Comparison of ENCODE assay signal across 30 cellular contexts in the genomic region with DNA sequence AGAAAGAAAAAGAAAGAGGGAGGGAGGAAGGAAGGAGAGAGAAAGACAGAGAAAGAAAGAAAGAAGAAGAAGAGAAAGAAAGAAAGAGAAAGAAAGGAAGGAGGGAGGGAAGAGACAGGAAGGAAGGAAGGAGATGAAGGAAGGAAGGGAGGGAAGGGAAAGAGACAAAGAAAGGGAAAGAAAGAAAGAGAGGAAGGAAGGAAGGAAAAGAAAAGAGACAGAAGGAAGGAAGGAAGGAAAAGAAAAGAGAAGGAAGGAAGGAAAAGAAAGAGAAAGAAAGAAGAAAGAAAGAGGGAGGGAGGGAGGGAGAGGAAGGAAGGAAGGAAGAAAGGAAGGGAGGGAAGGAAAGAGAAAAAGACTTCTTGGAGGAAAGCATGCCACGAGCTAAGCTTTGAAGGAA. TPM values are rescaled to one million over a fixed set of nuclear protein-coding genes. Genes with fewer than 3 reads are reported as not detected.
DNase-seq lines count a peak whose midpoint lies in the region; ATAC-seq, FAIRE-seq and TF ChIP-seq lines count a peak whose summit lies in the region.
"Had no signal": no experiment of that assay in that cellular context is flagged by ENCODE, and none has a peak within 500 bp of the region (broad histone marks: within the 10 kb centered on the region; RNA-seq: fewer than 3 reads in every experiment).

No MANE protein-coding gene starts in this region.

- 43% methylated on average over 1 of the region's 1 CpG for WGBS in HepG2 (ENCODE audit: low lambda C conversion rate)
- 50% methylated on average over 1 of the region's 1 CpG for WGBS in right lobe of liver (ENCODE audit: insufficient coverage, low coverage, low lambda C conversion rate, missing lambda C conversion rate)
- no CpG with 5 or more reads among the region's 1 CpG for WGBS in IMR-90 (ENCODE audit: extremely low coverage in 2 of 2, insufficient read length in 1 of 2), 2 experiments
- 0% methylated on average over 1 of the region's 1 CpG for WGBS in K562 (ENCODE audit: insufficient coverage, low coverage, missing lambda C conversion rate)

- dilution Hi-C loops in IMR-90 (cut with HindIII; ENCODE audit: low sequenced_read_pairs, unreplicated experiment): no loop called here

- no peak overlapping the region for H4K5ac ChIP-seq in IMR-90 (ENCODE audit: low read depth, low read length)

- H4K20me1 ChIP-seq in HepG2 (ENCODE audit: insufficient read depth, low read length) (no peaks in the 10 kb centered on the region), IMR-90 (ENCODE audit: insufficient read depth, low read length) (no peaks in the 10 kb centered on the region), K562 (replicated peaks; ENCODE audit: control insufficient read depth, insufficient read depth, low read length) (no peaks in the 10 kb centered on the region)
- H4K20me1 ChIP-seq: BLaER1 had no signal

- H3K14ac ChIP-seq in IMR-90 (replicated peaks; ENCODE audit: low read depth, low read length): no peak overlapping the region

- no peak overlapping the region for H2BK120ac ChIP-seq in IMR-90 (ENCODE audit: low read depth, low read length)

- H3K9me1 ChIP-seq in IMR-90 (ENCODE audit: insufficient read depth, low read length) (no peaks in the 10 kb centered on the region), K562 (ENCODE audit: control insufficient read depth, insufficient read depth, low read length) (no peaks in the 10 kb centered on the region)

- H4K8ac ChIP-seq in IMR-90 (ENCODE audit: low read depth in 2 of 2, low read length in 2 of 2): no peak overlapping the region

- H3K27ac ChIP-seq in HepG2 (ENCODE audit: extremely low read length, insufficient read depth, low read length): no peak overlapping the region
- H3K27ac ChIP-seq in right lobe of liver: no peak overlapping the region
- H3K27ac ChIP-seq in IMR-90 (ENCODE audit: insufficient read depth, low read length): no peak overlapping the region
- H3K27ac ChIP-seq in K562 (ENCODE audit: extremely low read depth, low read depth, low read length): no peak overlapping the region
- H3K27ac ChIP-seq: 22Rv1, A549, BLaER1 had no signal

- POLR2A ChIA-PET in HepG2 (lab: Yijun Ruan, JAX): no interaction called here
- POLR2A ChIA-PET in IMR-90 (lab: Charles Lee; ENCODE audit: unreplicated experiment): no interaction called here
- POLR2A ChIA-PET in K562 (lab: Yijun Ruan, JAX): no interaction called here

- H3K56ac ChIP-seq in IMR-90 (ENCODE audit: extremely low read depth, insufficient read depth, low read length): no peak overlapping the region

- FAIRE-seq in HepG2 (lab: Jason Lieb, UNC): no peak
- FAIRE-seq in K562 (lab: Jason Lieb, UNC): no peak
- FAIRE-seq: A549, GM12878, GM12892, GM18507 had no signal

- no peaks in the 10 kb centered on the region for H3K79me1 ChIP-seq in IMR-90 (ENCODE audit: low read depth in 1 of 2, low read length in 2 of 2)

- TF ChIP-seq CTCF in HepG2 (CRISPR knock-in tag; IDR thresholded peaks at IDR 0.05) (no peak), right lobe of liver (IDR thresholded peaks at IDR 0.05) (no peak), IMR-90 (conservative IDR thresholded peaks at IDR 0.05; ENCODE audit: low read depth, low read length) (no peak), K562 (IDR thresholded peaks at IDR 0.05 in 2 of 3, conservative IDR thresholded peaks at IDR 0.05 in 1 of 3; ENCODE audit: insufficient read depth in 2 of 3, low read depth in 1 of 3, low read length in 3 of 3) (no peak)

- no peaks in the 10 kb centered on the region for H3K36me3 ChIP-seq in HepG2 (replicated peaks in 1 of 2; ENCODE audit: control insufficient read depth in 1 of 2, insufficient read depth in 2 of 2, low read length in 2 of 2)
- H3K36me3 ChIP-seq in right lobe of liver: no peaks in the 10 kb centered on the region
- no peaks in the 10 kb centered on the region for H3K36me3 ChIP-seq in IMR-90 (ENCODE audit: control insufficient read depth, insufficient read depth, low read length)
- no peaks in the 10 kb centered on the region for H3K36me3 ChIP-seq in K562 (ENCODE audit: control insufficient read depth, insufficient read depth, low read length)
- H3K36me3 ChIP-seq: BE2C, BLaER1 had no signal

- no peak overlapping the region for H2BK5ac ChIP-seq in IMR-90 (ENCODE audit: low read depth, low read length, poor library complexity, severe bottlenecking)

- H3K9me3 ChIP-seq in HepG2 (ENCODE audit: low read length) (no peaks in the 10 kb centered on the region), right lobe of liver (no peaks in the 10 kb centered on the region), IMR-90 (ENCODE audit: control insufficient read depth, insufficient read depth, low read length) (no peaks in the 10 kb centered on the region), K562 (replicated peaks; ENCODE audit: control insufficient read depth, insufficient read depth, low read depth, low read length) (no peaks in the 10 kb centered on the region)
- H3K9me3 ChIP-seq: A549, BE2C, BLaER1 had no signal

- no peak overlapping the region for H4K91ac ChIP-seq in IMR-90 (ENCODE audit: insufficient read depth, low read depth, low read length)

- H3K4me2 ChIP-seq in HepG2 (ENCODE audit: low read depth, low read length) (no peak overlapping the region), IMR-90 (ENCODE audit: low read depth, low read length) (no peak overlapping the region), K562 (ENCODE audit: insufficient read depth, low read length) (no peak overlapping the region)
- H3K4me2 ChIP-seq: A549, BLaER1 had no signal

- no peak overlapping the region for H3K18ac ChIP-seq in IMR-90 (ENCODE audit: low read depth, low read length)

- H2BK15ac ChIP-seq in IMR-90 (ENCODE audit: low read depth, low read length): no peak overlapping the region

- no TSS peak for BruUV-seq in HepG2 (replicated peaks; lab: Mats Ljungman, UMichigan)
- no TSS peak for BruUV-seq in IMR-90 (replicated peaks; lab: Mats Ljungman, UMichigan)
- no TSS peak for BruUV-seq in K562 (replicated peaks; lab: Mats Ljungman, UMichigan)

- peak overlapping the region; percentile 12 for H2AFZ ChIP-seq in HepG2 (ENCODE audit: low read length)
- peak overlapping the region; percentile 32 for H2AFZ ChIP-seq in IMR-90 (replicated peaks; ENCODE audit: low read length, poor library complexity)
- H2AFZ ChIP-seq in K562 (ENCODE audit: low read depth, low read length): no peak overlapping the region

- no peak overlapping the region for H3K4ac ChIP-seq in IMR-90 (ENCODE audit: low read depth, low read length)

- no peaks in the 10 kb centered on the region; a peak in 2 of 5 replicates for H3K27me3 ChIP-seq in HepG2 (ENCODE audit: control insufficient read depth in 1 of 2, insufficient read depth in 2 of 2, low read length in 2 of 2)
- H3K27me3 ChIP-seq in right lobe of liver: no peaks in the 10 kb centered on the region
- peaks cover 24% of the 10 kb centered on the region for H3K27me3 ChIP-seq in IMR-90 (ENCODE audit: control insufficient read depth, insufficient read depth, low read length)
- H3K27me3 ChIP-seq in K562 (ENCODE audit: control insufficient read depth in 2 of 2, insufficient read depth in 2 of 2, low read length in 2 of 2): no peaks in the 10 kb centered on the region
- H3K27me3 ChIP-seq: BLaER1 had no signal

- in situ Hi-C loops in HepG2 (cut with HindIII; ENCODE audit: extremely low pct_ligation_motif_present, low pct_unique_long_range_greater_than_20kb) (no loop called here), IMR-90 (cut with MboI; ENCODE audit: low sequenced_read_pairs) (no loop called here), K562 (cut with MboI) (no loop called here)

- no peak overlapping the region for H3K9ac ChIP-seq in HepG2 (ENCODE audit: insufficient read depth, low read depth, low read length)
- no peak overlapping the region for H3K9ac ChIP-seq in IMR-90 (ENCODE audit: low read depth, low read length)
- no peak overlapping the region for H3K9ac ChIP-seq in K562 (ENCODE audit: insufficient read depth in 1 of 2, low read depth in 2 of 2, low read length in 2 of 2)
- H3K9ac ChIP-seq: BLaER1 had no signal

- H3K79me2 ChIP-seq in HepG2 (ENCODE audit: insufficient read depth, low read length) (no peaks in the 10 kb centered on the region), K562 (ENCODE audit: control insufficient read depth, insufficient read depth, low read length) (no peaks in the 10 kb centered on the region)

- ATAC-seq in HepG2: no peak
- no peak for ATAC-seq in right lobe of liver
- ATAC-seq in IMR-90 (ENCODE audit: low read depth): no peak
- no peak for ATAC-seq in K562
- ATAC-seq in esophagus mucosa: no peak
- ATAC-seq: A549, GM12878 had no signal

- no peak overlapping the region for H2AK5ac ChIP-seq in IMR-90 (ENCODE audit: low read depth, low read length)

- no peak overlapping the region for H3K4me3 ChIP-seq in HepG2 (replicated peaks in 1 of 3; ENCODE audit: insufficient read depth in 1 of 3, low read depth in 2 of 3, low read length in 3 of 3)
- H3K4me3 ChIP-seq in right lobe of liver: no peak overlapping the region
- no peak overlapping the region for H3K4me3 ChIP-seq in IMR-90 (ENCODE audit: insufficient read depth, low read depth, low read length)
- H3K4me3 ChIP-seq in K562: no peak overlapping the region
- H3K4me3 ChIP-seq: A549, BLaER1, GM12878 had no signal

- CTCF ChIA-PET in HepG2 (lab: Yijun Ruan, JAX; ENCODE audit: low intra/inter-chr PET ratio, low total read pairs): no interaction called here
- CTCF ChIA-PET in IMR-90 (lab: Yijun Ruan, JAX): no interaction called here
- CTCF ChIA-PET in K562 (lab: Yijun Ruan, JAX; ENCODE audit: low intra/inter-chr PET ratio): interaction anchor here (1.2 kb wide), 1 partner anchor 19 kb away, joined by 3 read pairs; no protein-coding TSS in a partner anchor

- TF ChIP-seq POLR2A in HepG2 (IDR thresholded peaks at IDR 0.05; ENCODE audit: insufficient read depth in 1 of 2, low read depth in 2 of 2, low read length in 2 of 2) (no peak), right lobe of liver (IDR thresholded peaks at IDR 0.05) (no peak), IMR-90 (IDR thresholded peaks at IDR 0.05; ENCODE audit: low read depth, low read length) (no peak), K562 (conservative IDR thresholded peaks at IDR 0.05) (no peak)

- no peak overlapping the region for H3K23ac ChIP-seq in IMR-90 (ENCODE audit: low read depth, low read length)

- no peak overlapping the region for H2BK20ac ChIP-seq in IMR-90 (ENCODE audit: low read depth, low read length)

- H2AK9ac ChIP-seq in IMR-90 (replicated peaks; ENCODE audit: low read depth, low read length, poor library complexity): no peak overlapping the region

- no peak for TF ChIP-seq EP300 in HepG2 (IDR thresholded peaks at IDR 0.05; ENCODE audit: low read depth in 2 of 2, low read length in 2 of 2)
- no peak for TF ChIP-seq EP300 in HepG2 (CRISPR knock-in tag; IDR thresholded peaks at IDR 0.05; ENCODE audit: borderline replicate concordance)
- TF ChIP-seq EP300 in K562 (IDR thresholded peaks at IDR 0.05; ENCODE audit: low read length): no peak

- intact Hi-C loops in HepG2 (cut with micrococcal nuclease; ENCODE audit: unreplicated experiment) (no loop called here), right lobe of liver (cut with DNase I) (no loop called here), IMR-90 (cut with micrococcal nuclease) (no loop called here), K562 (cut with micrococcal nuclease) (no loop called here)

- TF ChIP-seq RAD21 in HepG2 (CRISPR knock-in tag; IDR thresholded peaks at IDR 0.05): no peak
- no peak for TF ChIP-seq RAD21 in IMR-90 (IDR thresholded peaks at IDR 0.05; ENCODE audit: low read length)
- no peak for TF ChIP-seq RAD21 in K562 (CRISPR knock-in tag; conservative IDR thresholded peaks at IDR 0.05 in 1 of 2, IDR thresholded peaks at IDR 0.05 in 1 of 2)

- DNase-seq in HepG2 (ENCODE audit: low spot score) (no peak), right lobe of liver (no peak), IMR-90 (no peak), K562 (ENCODE audit: extremely low read depth in 1 of 4, low spot score in 3 of 4) (no peak), NCI-H187 treated with DMSO at 0.1 percent for 48 hours (lab: John Stamatoyannopoulos, UW) (no peak)
- no peak for DNase-seq in activated CD4-positive, alpha-beta T cell treated with anti-CD3 and anti-CD28 coated beads, Interleukin-2, amount 50 U/mL, for 1 hour
- DNase-seq: AML-193; BE2C; C1 segment of cervical spinal cord; CD4-positive, alpha-beta memory T cell; CD4-positive, CD25-positive, alpha-beta regulatory T cell; CD8-positive, alpha-beta memory T cell; COR-L47; DMS153; DMS53; DMS79; DND-41; EL; GDM1 had no signal

- H3K4me1 ChIP-seq in HepG2 (ENCODE audit: insufficient read depth, low read length) (peaks cover 21% of the 10 kb centered on the region), right lobe of liver (no peaks in the 10 kb centered on the region), IMR-90 (ENCODE audit: control insufficient read depth, insufficient read depth, low read length) (no peaks in the 10 kb centered on the region), K562 (replicated peaks in 1 of 2; ENCODE audit: control insufficient read depth in 2 of 2, insufficient read depth in 2 of 2, low read length in 2 of 2) (no peaks in the 10 kb centered on the region)
- H3K4me1 ChIP-seq: A549, BE2C had no signal

RNA-seq across cellular contexts. Expression of gene POU2AF2, which starts 19.1 kb away (rescaled TPM):
- not detected in 2 replicates for total RNA-seq in HepG2 (2016; rRNA removed; fragmentation: Illumina TruSeq; extraction: Trizol)
- total RNA-seq in HepG2 (2016; cell fraction: cytosol; rRNA removed; fragmentation: Illumina TruSeq; extraction: Trizol; ENCODE audit: low read depth): not detected in 2 replicates
- not detected in 2 replicates for total RNA-seq in HepG2 (2016; cell fraction: insoluble cytoplasmic fraction; rRNA removed; fragmentation: Illumina TruSeq; extraction: Trizol)
- not detected in 2 replicates for total RNA-seq in HepG2 (2016; cell fraction: membrane; rRNA removed; fragmentation: Illumina TruSeq; extraction: Trizol)
- total RNA-seq in HepG2 (2016; cell fraction: nucleus; rRNA removed; fragmentation: Illumina TruSeq; extraction: Trizol): not detected in 2 replicates
- polyA plus RNA-seq in HepG2 (2011; rRNA removed): 0.11 and 0.12 TPM in 2 replicates
- polyA plus RNA-seq in HepG2 (2011; cell fraction: cytosol; rRNA removed): 0.05 TPM in 1 of 2 replicates, not detected in the other
- not detected in 2 replicates for polyA plus RNA-seq in HepG2 (2011; cell fraction: nucleus; rRNA removed)
- 0.15 TPM in 1 of 2 replicates, not detected in the other for polyA plus RNA-seq in HepG2 (2012)
- not detected in 2 replicates for polyA plus RNA-seq in HepG2 (2016; cell fraction: cytosol; fragmentation: Illumina TruSeq; extraction: Trizol; ENCODE audit: low read depth)
- not detected in 2 replicates for polyA plus RNA-seq in HepG2 (2016; cell fraction: insoluble cytoplasmic fraction; fragmentation: Illumina TruSeq; extraction: Trizol; ENCODE audit: low read depth)
- not detected in 2 replicates for polyA plus RNA-seq in HepG2 (2016; cell fraction: membrane; fragmentation: Illumina TruSeq; extraction: Trizol; ENCODE audit: low read depth)
- not detected in 2 replicates for polyA plus RNA-seq in HepG2 (2016; cell fraction: nucleus; fragmentation: Illumina TruSeq; extraction: Trizol; ENCODE audit: insufficient read depth, low read depth)
- 0.48 TPM in 1 of 2 replicates, not detected in the other for polyA minus RNA-seq in HepG2 (2011; rRNA and poly(A)+ RNA removed; ENCODE audit: low replicate concordance)
- polyA minus RNA-seq in HepG2 (2011; cell fraction: cytosol; rRNA and poly(A)+ RNA removed): not detected in 2 replicates
- polyA minus RNA-seq in HepG2 (2011; cell fraction: nucleus; rRNA and poly(A)+ RNA removed): 0.39 and 0.50 TPM in 2 replicates
- not detected for total RNA-seq in right lobe of liver
- not detected in 2 replicates for total RNA-seq in IMR-90 (2012; rRNA removed)
- polyA plus RNA-seq in IMR-90 (2012; rRNA removed): not detected in 2 replicates
- polyA plus RNA-seq in IMR-90 (2012; cell fraction: cytosol; rRNA removed): 0.04 TPM in 1 of 2 replicates, not detected in the other
- polyA plus RNA-seq in IMR-90 (2012; cell fraction: nucleus; rRNA removed; ENCODE audit: low replicate concordance): not detected in 2 replicates
- total RNA-seq in K562 (2011; cell fraction: chromatin; rRNA removed; ENCODE audit: low replicate concordance): not detected in 2 replicates
- total RNA-seq in K562 (2011; cell fraction: nucleolus; rRNA removed): not detected in 2 replicates
- total RNA-seq in K562 (2011; cell fraction: nucleoplasm; rRNA removed): not detected in 2 replicates
- total RNA-seq in K562 (2014; rRNA removed): not detected in 2 replicates
- total RNA-seq in K562 (2014; rRNA removed; fragmentation: Illumina TruSeq; extraction: Trizol): not detected in 2 replicates
- not detected in 2 replicates for total RNA-seq in K562 (2015; rRNA removed; fragmentation: Illumina TruSeq; extraction: Trizol)
- total RNA-seq in K562 (2021): not detected in 2 replicates
- not detected in 2 replicates for polyA plus RNA-seq in K562 (2011; rRNA removed)
- not detected in 2 replicates for polyA plus RNA-seq in K562 (2011; cell fraction: cytosol; rRNA removed)
- polyA plus RNA-seq in K562 (2011; cell fraction: nucleus; rRNA removed): not detected in 2 replicates
- polyA plus RNA-seq in K562 (2012): not detected in 2 replicates
- polyA plus RNA-seq in K562 (2014; fragmentation: Illumina TruSeq; extraction: Trizol): not detected in 2 replicates
- not detected for polyA plus RNA-seq in K562 (2014; fragmentation: Nextera tagmentation; extraction: Ambion mirVana)
- not detected in 2 replicates for polyA plus RNA-seq in K562 (2014; rRNA removed)
- polyA minus RNA-seq in K562 (2011; rRNA and poly(A)+ RNA removed): not detected in 2 replicates
- not detected in 2 replicates for polyA minus RNA-seq in K562 (2011; cell fraction: cytosol; rRNA and poly(A)+ RNA removed)
- not detected in 2 replicates for polyA minus RNA-seq in K562 (2011; cell fraction: nucleus; rRNA and poly(A)+ RNA removed)
- not detected for total RNA-seq in esophagus mucosa
- total RNA-seq: A172; CD4-positive, alpha-beta memory T cell; CD4-positive, CD25-positive, alpha-beta regulatory T cell; CD8-positive, alpha-beta memory T cell; Daoy; G401; GM12878 had no signal
- polyA plus RNA-seq: A549; CD14-positive monocyte; CD4-positive, alpha-beta memory T cell; CD4-positive, CD25-positive, alpha-beta regulatory T cell; CD8-positive, alpha-beta memory T cell; GM12878 had no signal

RNA-seq across cellular contexts. Expression of gene POU2AF3, which starts 33.7 kb away (rescaled TPM):
- total RNA-seq in HepG2 (2016; rRNA removed; fragmentation: Illumina TruSeq; extraction: Trizol): 4.9 and 7.8 TPM in 2 replicates
- total RNA-seq in HepG2 (2016; cell fraction: cytosol; rRNA removed; fragmentation: Illumina TruSeq; extraction: Trizol; ENCODE audit: low read depth): 2.0 and 2.8 TPM in 2 replicates
- 5.5 and 7.3 TPM in 2 replicates for total RNA-seq in HepG2 (2016; cell fraction: insoluble cytoplasmic fraction; rRNA removed; fragmentation: Illumina TruSeq; extraction: Trizol)
- total RNA-seq in HepG2 (2016; cell fraction: membrane; rRNA removed; fragmentation: Illumina TruSeq; extraction: Trizol): 3.5 and 4.6 TPM in 2 replicates
- 10.6 and 11.1 TPM in 2 replicates for total RNA-seq in HepG2 (2016; cell fraction: nucleus; rRNA removed; fragmentation: Illumina TruSeq; extraction: Trizol)
- polyA plus RNA-seq in HepG2 (2011; rRNA removed): 70.7 and 71.2 TPM in 2 replicates
- polyA plus RNA-seq in HepG2 (2011; cell fraction: cytosol; rRNA removed): 32.5 and 33.6 TPM in 2 replicates
- polyA plus RNA-seq in HepG2 (2011; cell fraction: nucleus; rRNA removed): 175 and 193 TPM in 2 replicates
- polyA plus RNA-seq in HepG2 (2012): 26.6 and 28.4 TPM in 2 replicates
- polyA plus RNA-seq in HepG2 (2016; cell fraction: cytosol; fragmentation: Illumina TruSeq; extraction: Trizol; ENCODE audit: low read depth): 4.2 and 5.4 TPM in 2 replicates
- 13.1 and 13.8 TPM in 2 replicates for polyA plus RNA-seq in HepG2 (2016; cell fraction: insoluble cytoplasmic fraction; fragmentation: Illumina TruSeq; extraction: Trizol; ENCODE audit: low read depth)
- 6.0 and 7.4 TPM in 2 replicates for polyA plus RNA-seq in HepG2 (2016; cell fraction: membrane; fragmentation: Illumina TruSeq; extraction: Trizol; ENCODE audit: low read depth)
- 47.2 and 50.2 TPM in 2 replicates for polyA plus RNA-seq in HepG2 (2016; cell fraction: nucleus; fragmentation: Illumina TruSeq; extraction: Trizol; ENCODE audit: insufficient read depth, low read depth)
- polyA minus RNA-seq in HepG2 (2011; rRNA and poly(A)+ RNA removed; ENCODE audit: low replicate concordance): 20.8 TPM in 1 of 2 replicates, not detected in the other
- 5.8 and 9.0 TPM in 2 replicates for polyA minus RNA-seq in HepG2 (2011; cell fraction: cytosol; rRNA and poly(A)+ RNA removed)
- 18.3 and 18.5 TPM in 2 replicates for polyA minus RNA-seq in HepG2 (2011; cell fraction: nucleus; rRNA and poly(A)+ RNA removed)
- under 1 TPM; 0.39 to 0.86 (median 0.52) TPM for total RNA-seq in right lobe of liver
- not detected in 2 replicates for total RNA-seq in IMR-90 (2012; rRNA removed)
- polyA plus RNA-seq in IMR-90 (2012; rRNA removed): 0.17 TPM in 1 of 2 replicates, not detected in the other
- polyA plus RNA-seq in IMR-90 (2012; cell fraction: cytosol; rRNA removed): 0.04 TPM in 1 of 2 replicates, not detected in the other
- polyA plus RNA-seq in IMR-90 (2012; cell fraction: nucleus; rRNA removed; ENCODE audit: low replicate concordance): 0.32 and 0.77 TPM in 2 replicates
- not detected in 2 replicates for total RNA-seq in K562 (2011; cell fraction: chromatin; rRNA removed; ENCODE audit: low replicate concordance)
- not detected in 2 replicates for total RNA-seq in K562 (2011; cell fraction: nucleolus; rRNA removed)
- not detected in 2 replicates for total RNA-seq in K562 (2011; cell fraction: nucleoplasm; rRNA removed)
- not detected in 2 replicates for total RNA-seq in K562 (2014; rRNA removed)
- not detected in 2 replicates for total RNA-seq in K562 (2014; rRNA removed; fragmentation: Illumina TruSeq; extraction: Trizol)
- total RNA-seq in K562 (2015; rRNA removed; fragmentation: Illumina TruSeq; extraction: Trizol): not detected in 2 replicates
- not detected in 2 replicates for total RNA-seq in K562 (2021)
- polyA plus RNA-seq in K562 (2011; rRNA removed): not detected in 2 replicates
- polyA plus RNA-seq in K562 (2011; cell fraction: cytosol; rRNA removed): not detected in 2 replicates
- polyA plus RNA-seq in K562 (2011; cell fraction: nucleus; rRNA removed): not detected in 2 replicates
- polyA plus RNA-seq in K562 (2012): not detected in 2 replicates
- not detected in 2 replicates for polyA plus RNA-seq in K562 (2014; fragmentation: Illumina TruSeq; extraction: Trizol)
- not detected for polyA plus RNA-seq in K562 (2014; fragmentation: Nextera tagmentation; extraction: Ambion mirVana)
- not detected in 2 replicates for polyA plus RNA-seq in K562 (2014; rRNA removed)
- polyA minus RNA-seq in K562 (2011; rRNA and poly(A)+ RNA removed): not detected in 2 replicates
- not detected in 2 replicates for polyA minus RNA-seq in K562 (2011; cell fraction: cytosol; rRNA and poly(A)+ RNA removed)
- polyA minus RNA-seq in K562 (2011; cell fraction: nucleus; rRNA and poly(A)+ RNA removed): not detected in 2 replicates
- 3.8 TPM for total RNA-seq in esophagus mucosa
- total RNA-seq: A172; CD4-positive, alpha-beta memory T cell; CD4-positive, CD25-positive, alpha-beta regulatory T cell; CD8-positive, alpha-beta memory T cell; Daoy; G401 had no signal
- polyA plus RNA-seq: CD14-positive monocyte; CD4-positive, alpha-beta memory T cell; CD4-positive, CD25-positive, alpha-beta regulatory T cell; CD8-positive, alpha-beta memory T cell had no signal

Comparison
In these comparisons a context has a peak if more than half of its experiments do, and no peak if none do; other contexts are left out.
1. Of the 241 proteins assayed by ChIP-seq in both HepG2 and K562: peak only in HepG2: none; only in K562: ZNF512; in both: none; in neither: 240.